ENCODE assay signal across 8 cellular contexts in the genomic region with DNA sequence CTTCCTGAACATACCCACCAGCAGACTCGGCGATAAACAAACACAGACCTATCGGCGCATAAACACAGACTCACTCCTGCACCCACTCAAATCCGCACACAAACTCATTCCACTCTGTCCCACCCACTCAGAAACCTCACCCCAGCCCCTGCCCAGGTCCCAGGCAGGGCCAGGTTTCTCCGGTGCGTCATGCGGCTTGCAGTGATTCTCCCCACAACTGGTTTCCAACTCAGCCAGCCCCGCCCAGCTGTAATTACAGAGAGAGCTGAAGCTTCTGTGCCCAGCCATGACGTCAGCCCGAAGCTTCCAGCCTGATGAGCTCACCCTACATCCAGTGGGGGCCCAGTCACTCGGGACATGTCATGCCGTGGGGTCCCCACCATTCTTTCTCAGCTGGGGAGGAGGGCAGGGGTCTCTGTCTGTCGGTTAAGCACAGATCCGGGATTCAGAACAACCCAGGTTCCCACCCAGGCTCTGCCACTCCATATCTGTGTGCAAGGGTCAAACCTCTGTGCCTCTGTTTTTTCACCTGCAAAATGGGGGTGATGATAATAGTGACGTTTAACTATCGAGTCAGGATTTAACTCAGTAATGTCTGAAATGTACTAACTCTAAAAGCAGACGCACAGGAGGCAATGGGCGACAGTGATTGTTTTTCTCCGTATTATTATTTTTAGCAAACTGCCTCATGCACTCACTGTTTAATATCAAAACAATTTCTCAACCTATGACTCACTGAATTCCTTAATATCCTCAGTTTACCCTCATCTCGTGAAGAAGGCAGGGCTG. TPM values are rescaled to one million over a fixed set of nuclear protein-coding genes. Genes with fewer than 3 reads are reported as not detected.
DNase-seq lines count a peak whose midpoint lies in the region; ATAC-seq, FAIRE-seq and TF ChIP-seq lines count a peak whose summit lies in the region.

No MANE protein-coding gene starts in this region.

- no peaks in the 10 kb centered on the region for H3K4me1 Mint-ChIP-seq in CD4-positive, alpha-beta T cell (ENCODE audit: low read depth)

- dilution Hi-C loops in endothelial cell of umbilical vein (cut with MboI; ENCODE audit: extremely low pct_ligation_motif_present, low sequenced_read_pairs), result no loop called here

- intact Hi-C loops in endothelial cell of umbilical vein (cut with micrococcal nuclease), result loop anchor here (5.0 kb wide), 2 partner anchors 59 to 769 kb away; no protein-coding TSS in a partner anchor
- intact Hi-C loops in CD4-positive, alpha-beta T cell (cut with DNase I, micrococcal nuclease), result no loop called here

- H3K27me3 ChIP-seq in endothelial cell of umbilical vein (ENCODE audit: control insufficient read depth in 2 of 2, insufficient read depth in 2 of 2, low read length in 2 of 2), result no peaks in the 10 kb centered on the region
- H3K27me3 ChIP-seq in CD4-positive, alpha-beta T cell (ENCODE audit: control insufficient read depth, insufficient read depth, low read length), result peaks cover 21% of the 10 kb centered on the region

- in situ Hi-C loops in G401 (cut with HindIII; ENCODE audit: low sequenced_read_pairs), result no loop called here

- H3K9me3 Mint-ChIP-seq in CD4-positive, alpha-beta T cell, result no peaks in the 10 kb centered on the region
- H3K9me3 Mint-ChIP-seq in activated naive CD4-positive, alpha-beta T cell treated with anti-CD3 and anti-CD28 coated beads, Interleukin-2, amount 50 U/mL, for 72 hours, result no peaks in the 10 kb centered on the region

- H4K20me1 ChIP-seq in endothelial cell of umbilical vein (replicated peaks; ENCODE audit: control insufficient read depth, extremely low read depth, insufficient read depth, low read length), result no peaks in the 10 kb centered on the region

- no peak overlapping the region for H3K27ac Mint-ChIP-seq in CD4-positive, alpha-beta T cell
- H3K27ac Mint-ChIP-seq in activated naive CD4-positive, alpha-beta T cell treated with anti-CD3 and anti-CD28 coated beads, Interleukin-2, amount 50 U/mL, for 72 hours, result no peak overlapping the region

- POLR2A ChIA-PET in endothelial cell of umbilical vein (lab: Charles Lee), result no interaction called here
- POLR2A ChIA-PET in CD4-positive, alpha-beta T cell (lab: Charles Lee), result no interaction called here

- no peak for ATAC-seq in CD4-positive, alpha-beta T cell (ENCODE audit: poor library complexity)
- ATAC-seq in activated naive CD4-positive, alpha-beta T cell treated with anti-CD3 and anti-CD28 coated beads, Interleukin-2, amount 50 U/mL, for 72 hours, result no peak

- DNase-seq in EL (peak; percentile 87), NCI-H510A treated with DMSO at 0.1 percent for 48 hours (lab: John Stamatoyannopoulos, UW) (peak; percentile 61), endothelial cell of umbilical vein (ENCODE audit: low read depth, low spot score) (peak; percentile 69), mucosa of gallbladder (ENCODE audit: low spot score) (peak; percentile 84), G401 (ENCODE audit: low spot score) (no peak), NK-92 (lab: John Stamatoyannopoulos, UW; ENCODE audit: unreplicated experiment) (no peak)
- DNase-seq in CD4-positive, alpha-beta T cell, result no peak
- DNase-seq in activated naive CD4-positive, alpha-beta T cell treated with anti-CD3 and anti-CD28 coated beads, Interleukin-2, amount 50 U/mL, for 72 hours (ENCODE audit: low spot score in 2 of 2), result no peak

- H3K9ac ChIP-seq in endothelial cell of umbilical vein (replicated peaks; ENCODE audit: extremely low read depth, insufficient read depth, low read length), result no peak overlapping the region

- no peaks in the 10 kb centered on the region for H3K9me1 ChIP-seq in endothelial cell of umbilical vein (replicated peaks; ENCODE audit: control insufficient read depth, extremely low read depth, insufficient read depth, low read length)

- no peak for FAIRE-seq in endothelial cell of umbilical vein (lab: Jason Lieb, UNC)

- CTCF ChIA-PET in endothelial cell of umbilical vein (lab: Charles Lee), result interaction anchor here (0.9 kb wide), 1 partner anchor 236 kb away, joined by 4 read pairs; no protein-coding TSS in a partner anchor
- CTCF ChIA-PET in CD4-positive, alpha-beta T cell (lab: Charles Lee), result no interaction called here

- peaks cover 25% of the 10 kb centered on the region for H3K27me3 Mint-ChIP-seq in CD4-positive, alpha-beta T cell

- H3K4me2 ChIP-seq in endothelial cell of umbilical vein (ENCODE audit: insufficient read depth, low read length), result peak overlapping the region; percentile 43

- H3K79me2 ChIP-seq in endothelial cell of umbilical vein (ENCODE audit: control insufficient read depth, insufficient read depth, low read length), result no peaks in the 10 kb centered on the region

- H3K9me3 ChIP-seq in endothelial cell of umbilical vein (replicated peaks; ENCODE audit: control insufficient read depth, insufficient read depth, low read length), result no peaks in the 10 kb centered on the region
- no peaks in the 10 kb centered on the region for H3K9me3 ChIP-seq in CD4-positive, alpha-beta T cell (ENCODE audit: control insufficient read depth, low read length)

- H3K4me3 ChIP-seq in endothelial cell of umbilical vein (replicated peaks in 1 of 3; ENCODE audit: insufficient read depth in 1 of 3, low read depth in 1 of 3, low read length in 3 of 3), result peak overlapping the region in 1 of 3 experiments; percentile 15

- TF ChIP-seq POLR2A in endothelial cell of umbilical vein (IDR thresholded peaks at IDR 0.05; ENCODE audit: low read depth, low read length), result no peak

- H2AFZ ChIP-seq in endothelial cell of umbilical vein (ENCODE audit: low read depth, low read length), result peak overlapping the region; percentile 54

- H3K4me1 ChIP-seq in endothelial cell of umbilical vein (ENCODE audit: control insufficient read depth, extremely low read depth, insufficient read depth, low read length), result peaks cover 29% of the 10 kb centered on the region

- no peak overlapping the region for H3K4me3 Mint-ChIP-seq in CD4-positive, alpha-beta T cell

- no peak for TF ChIP-seq CTCF in endothelial cell of umbilical vein (IDR thresholded peaks at IDR 0.05; ENCODE audit: extremely low read depth in 1 of 2, insufficient read depth in 1 of 2, low read depth in 1 of 2, low read length in 2 of 2)
- no peak for TF ChIP-seq CTCF in CD4-positive, alpha-beta T cell (IDR thresholded peaks at IDR 0.05)

- no TSS peak for BruUV-seq in endothelial cell of umbilical vein (replicated peaks; lab: Mats Ljungman, UMichigan)

- no peaks in the 10 kb centered on the region for H3K36me3 ChIP-seq in endothelial cell of umbilical vein (ENCODE audit: control insufficient read depth in 2 of 2, extremely low read depth in 1 of 2, insufficient read depth in 2 of 2, low read length in 2 of 2)

- no peaks in the 10 kb centered on the region for H3K36me3 Mint-ChIP-seq in CD4-positive, alpha-beta T cell (ENCODE audit: low read depth)
- H3K36me3 Mint-ChIP-seq in activated naive CD4-positive, alpha-beta T cell treated with anti-CD3 and anti-CD28 coated beads, Interleukin-2, amount 50 U/mL, for 72 hours, result no peaks in the 10 kb centered on the region

- H3K27ac ChIP-seq in endothelial cell of umbilical vein (ENCODE audit: insufficient read depth, low read depth, low read length), result no peak overlapping the region
- H3K27ac ChIP-seq in CD4-positive, alpha-beta T cell (ENCODE audit: low read depth, low read length), result no peak overlapping the region

TF ChIP-seq in endothelial cell of umbilical vein, 7 proteins besides CTCF, POLR2A, EP300 and RAD21:
- peak; percentile 24 for TF ChIP-seq JUN (IDR thresholded peaks at IDR 0.05; ENCODE audit: borderline replicate concordance, insufficient read depth, insufficient read length, low read depth)
- TF ChIP-seq FOS (IDR thresholded peaks at IDR 0.05; ENCODE audit: borderline replicate concordance, insufficient read depth, low read length), result no peak
TF ChIP-seq in endothelial cell of umbilical vein: peak in this region for 1.

RNA-seq across cellular contexts. Expression of a gene that starts 2.3 kb away (rescaled TPM):
- total RNA-seq in endothelial cell of umbilical vein (10.1 and 10.8 TPM in 2 replicates), mucosa of gallbladder (58.1 TPM)
- polyA plus RNA-seq in endothelial cell of umbilical vein, result 14.7 and 17.6 TPM in 2 replicates
- 11.0 and 12.1 TPM in 2 replicates for polyA plus RNA-seq in endothelial cell of umbilical vein (2011; cell fraction: cytosol; rRNA removed)
- polyA plus RNA-seq in endothelial cell of umbilical vein (2011; cell fraction: nucleus; rRNA removed), result 6.5 and 8.3 TPM in 2 replicates
- polyA plus RNA-seq in endothelial cell of umbilical vein (2012), result 21.1 and 21.9 TPM in 2 replicates
- 9.5 and 10.0 TPM in 2 replicates for polyA minus RNA-seq in endothelial cell of umbilical vein
- polyA minus RNA-seq in endothelial cell of umbilical vein (2011; cell fraction: cytosol; rRNA and poly(A)+ RNA removed), result 23.6 TPM
- polyA minus RNA-seq in endothelial cell of umbilical vein (2011; cell fraction: nucleus; rRNA and poly(A)+ RNA removed), result 6.8 and 7.5 TPM in 2 replicates
- 0.80 TPM in 1 of 2 replicates, not detected in the other for total RNA-seq in G401 (2014; rRNA removed; shearing (Covaris generic))
- total RNA-seq in CD4-positive, alpha-beta T cell, result not detected
- not detected for total RNA-seq in activated naive CD4-positive, alpha-beta T cell treated with anti-CD3 and anti-CD28 coated beads, Interleukin-2, amount 50 U/mL, for 72 hours

Comparison
In these comparisons a context has a peak if more than half of its experiments do, and no peak if none do; other contexts are left out.
1. DNase-seq: peak in EL (single experiment), NCI-H510A treated with DMSO at 0.1 percent for 48 hours (single experiment), endothelial cell of umbilical vein (single experiment) and mucosa of gallbladder (single experiment); none in G401 (single experiment), CD4-positive, alpha-beta T cell (0 of 10), activated naive CD4-positive, alpha-beta T cell treated with anti-CD3 and anti-CD28 coated beads, Interleukin-2, amount 50 U/mL, for 72 hours (0 of 2) and NK-92 (single experiment).